ENCODE assay signal across 16 cellular contexts in genomic region chr13:77620138-77620537, GRCh38.
"Had no signal": no experiment of that assay in that cellular context is flagged by ENCODE, and none has a peak within 500 bp of the region (broad histone marks: within the 10 kb centered on the region; RNA-seq: fewer than 3 reads in every experiment).

No MANE protein-coding gene starts in this region.

- DNase-seq: activated CD4-positive, alpha-beta T cell treated with anti-CD3 and anti-CD28 coated beads, Interleukin-2, amount 10 ng/mL, durations not matched to agents 7 days and 5 days; activated CD8-positive, alpha-beta memory T cell treated with anti-CD3 and anti-CD28 coated beads, Interleukin-2, amount 50 U/mL, for 4 hours; activated naive CD4-positive, alpha-beta T cell treated with anti-CD3 and anti-CD28 coated beads for 36 hours; activated T-cell treated with anti-CD3 and anti-CD28 coated beads, Interleukin-2, amount 50 U/mL, for 4 hours; body of pancreas; colonic mucosa; erythroblast; immature natural killer cell; kidney glomerular epithelial cell; left ventricle myocardium superior; mucosa of descending colon; naive B cell; sigmoid colon; stimulated activated CD4-positive, alpha-beta T cell treated with anti-CD3 and anti-CD28 coated beads, Interleukin-4, amount 100 ng/mL, for 24 hours; thyroid gland had no signal

- FAIRE-seq: endometrium had no signal
